ENCODE assay signal across 1 cellular context in genomic region chr16:86509759-86510464, GRCh38.
TF ChIP-seq lines count a peak whose summit lies in the region.

No MANE protein-coding gene starts in this region.

TF ChIP-seq in H1, 55 proteins besides CTCF, POLR2A, EP300 and RAD21:
- peak; percentile 57 for TF ChIP-seq ASH2L (IDR thresholded peaks at IDR 0.05; ENCODE audit: low read length)
- TF ChIP-seq ZNF274 (IDR thresholded peaks at IDR 0.05; ENCODE audit: borderline replicate concordance, extremely low read depth, low read length), result no peak
- no peak for TF ChIP-seq MAFK (IDR thresholded peaks at IDR 0.05; ENCODE audit: low read depth, low read length)
- peak; percentile 64; the same call in 1 of the 2 replicates for TF ChIP-seq EGR1 (IDR thresholded peaks at IDR 0.05; ENCODE audit: borderline replicate concordance, low read depth, low read length)
- TF ChIP-seq CTBP2 (IDR thresholded peaks at IDR 0.05; ENCODE audit: borderline replicate concordance, insufficient read depth, insufficient read length, low read length), result peak; percentile 8
- no peak for TF ChIP-seq SRF (IDR thresholded peaks at IDR 0.05; ENCODE audit: low read depth, low read length)
- no peak for TF ChIP-seq FOSL1 (IDR thresholded peaks at IDR 0.05; ENCODE audit: insufficient read depth, low read depth, low read length)
- TF ChIP-seq SIN3A (conservative IDR thresholded peaks at IDR 0.05 in 1 of 2, IDR thresholded peaks at IDR 0.05 in 1 of 2; ENCODE audit: low read depth in 1 of 2, low read length in 2 of 2), result no peak
- TF ChIP-seq SAP30 (IDR thresholded peaks at IDR 0.05; ENCODE audit: insufficient read depth, insufficient replicate concordance, low read length), result no peak
- no peak for TF ChIP-seq NANOG (IDR thresholded peaks at IDR 0.05; ENCODE audit: insufficient read depth, low read depth, low read length, poor library complexity, severe bottlenecking)
- peak; percentile 74 for TF ChIP-seq KDM4A (IDR thresholded peaks at IDR 0.05; ENCODE audit: low read depth, low read length, severe bottlenecking)
- no peak for TF ChIP-seq TAF1 (IDR thresholded peaks at IDR 0.05; ENCODE audit: low read depth, low read length)
- TF ChIP-seq RXRA (IDR thresholded peaks at IDR 0.05; ENCODE audit: insufficient read depth, low read depth, low read length), result no peak
- TF ChIP-seq GTF2F1 (IDR thresholded peaks at IDR 0.05; ENCODE audit: borderline replicate concordance, low read depth, low read length), result no peak
- TF ChIP-seq SP4 (IDR thresholded peaks at IDR 0.05; ENCODE audit: low read length), result no peak
- no peak for TF ChIP-seq JUN (IDR thresholded peaks at IDR 0.05; ENCODE audit: low read depth, low read length)
- TF ChIP-seq SUZ12 (IDR thresholded peaks at IDR 0.05; ENCODE audit: low read length), result no peak
